16 cellular contexts compared by ENCODE assay signal in the genomic region with DNA sequence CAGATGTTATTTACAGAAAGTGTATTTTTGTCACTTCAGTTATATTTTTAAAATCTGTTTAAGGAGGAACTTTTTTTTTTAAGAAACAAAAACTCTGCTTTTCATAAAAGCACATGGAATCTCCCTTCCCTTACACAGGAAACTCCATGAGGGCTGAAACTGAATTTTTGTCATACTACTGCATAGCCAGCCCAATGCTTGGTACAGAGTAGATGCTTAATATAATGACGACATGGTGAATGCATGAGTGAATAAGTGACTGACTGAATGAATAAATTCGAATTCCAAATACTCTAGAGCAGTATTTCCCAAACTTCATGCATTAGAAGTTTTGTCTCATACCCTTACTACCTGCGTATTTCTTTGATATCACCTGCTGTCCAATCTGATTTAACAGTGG.
DNase-seq lines count a peak whose midpoint lies in the region; TF ChIP-seq lines count a peak whose summit lies in the region.
"Had no signal": no experiment of that assay in that cellular context is flagged by ENCODE, and none has a peak within 500 bp of the region (broad histone marks: within the 10 kb centered on the region; RNA-seq: fewer than 3 reads in every experiment).

No MANE protein-coding gene starts in this region.

- TF ChIP-seq CTCF in GM12865 (IDR thresholded peaks at IDR 0.05; ENCODE audit: insufficient read depth, low read depth, low read length, missing control alignments) (no peak), GM13977 (IDR thresholded peaks at IDR 0.05; ENCODE audit: extremely low read depth, insufficient read depth, missing control alignments) (no peak), nephron progenitor cell (IDR thresholded peaks at IDR 0.05) (no peak), foreskin fibroblast (IDR thresholded peaks at IDR 0.05; ENCODE audit: low read depth, low read length) (no peak)

- no peak overlapping the region for H3K4me3 Mint-ChIP-seq in nephron progenitor cell
- H3K4me3 Mint-ChIP-seq: B cell; CD8-positive, alpha-beta T cell; IgD-negative memory B cell had no signal

- peaks cover 11% of the 10 kb centered on the region for H3K9me3 Mint-ChIP-seq in nephron progenitor cell
- H3K9me3 Mint-ChIP-seq: CD8-positive, alpha-beta T cell; IgD-negative memory B cell had no signal

- H3K27me3 Mint-ChIP-seq in nephron progenitor cell (ENCODE audit: low read depth, poor library complexity), result no peaks in the 10 kb centered on the region
- H3K27me3 Mint-ChIP-seq: B cell, IgD-negative memory B cell had no signal

- DNase-seq in GM12865 (ENCODE audit: low read depth) (peak; percentile 20), GM13977 (ENCODE audit: low spot score) (peak; percentile 18), astrocyte of the hippocampus (ENCODE audit: low read depth, low spot score) (peak; percentile 15), nephron progenitor cell (no peak), NCI-H2171 treated with DMSO at 0.1 percent for 48 hours (lab: John Stamatoyannopoulos, UW) (no peak), foreskin fibroblast (no peak)
- no peak for DNase-seq in activated CD4-positive, alpha-beta T cell treated with anti-CD3 and anti-CD28 coated beads, Interleukin-2, amount 50 U/mL, for 1 hour
- DNase-seq: Calu3; CD8-positive, alpha-beta T cell; DMS79 treated with DMSO at 0.1 percent for 48 hours; GM23248; KBM-7 had no signal

- peaks cover 12% of the 10 kb centered on the region for H3K4me1 Mint-ChIP-seq in nephron progenitor cell
- H3K4me1 Mint-ChIP-seq: B cell had no signal

- peak overlapping the region; percentile 78 for H3K27ac Mint-ChIP-seq in nephron progenitor cell
- H3K27ac Mint-ChIP-seq: B cell; CD8-positive, alpha-beta T cell had no signal

- in situ Hi-C loops in GM13977 (cut with MboI; ENCODE audit: low pct_unique_long_range_greater_than_20kb, low sequenced_read_pairs, unreplicated experiment), result no loop called here

- H3K36me3 Mint-ChIP-seq in nephron progenitor cell (ENCODE audit: low read depth), result peaks cover 74% of the 10 kb centered on the region

- H3K4me3 ChIP-seq in GM12865 (ENCODE audit: low read depth, low read length) (no peak overlapping the region), foreskin fibroblast (ENCODE audit: low read depth in 1 of 2, low read length in 2 of 2) (no peak overlapping the region)
- H3K4me3 ChIP-seq: BLaER1 treated with 17β-estradiol and CSF1 and Interleukin-3, amounts not matched to agents 10 nM and 100 nM; GM23248; HAP-1 had no signal

Comparison
In these comparisons a context has a peak if more than half of its experiments do, and no peak if none do; other contexts are left out.
1. DNase-seq: peak in GM12865 (single experiment), GM13977 (single experiment) and astrocyte of the hippocampus (single experiment); none in nephron progenitor cell (single experiment), NCI-H2171 treated with DMSO at 0.1 percent for 48 hours (single experiment), activated CD4-positive, alpha-beta T cell treated with anti-CD3 and anti-CD28 coated beads, Interleukin-2, amount 50 U/mL, for 1 hour (single experiment) and foreskin fibroblast (0 of 2).